ENCODE assay signal across 1 cellular context in the genomic region with DNA sequence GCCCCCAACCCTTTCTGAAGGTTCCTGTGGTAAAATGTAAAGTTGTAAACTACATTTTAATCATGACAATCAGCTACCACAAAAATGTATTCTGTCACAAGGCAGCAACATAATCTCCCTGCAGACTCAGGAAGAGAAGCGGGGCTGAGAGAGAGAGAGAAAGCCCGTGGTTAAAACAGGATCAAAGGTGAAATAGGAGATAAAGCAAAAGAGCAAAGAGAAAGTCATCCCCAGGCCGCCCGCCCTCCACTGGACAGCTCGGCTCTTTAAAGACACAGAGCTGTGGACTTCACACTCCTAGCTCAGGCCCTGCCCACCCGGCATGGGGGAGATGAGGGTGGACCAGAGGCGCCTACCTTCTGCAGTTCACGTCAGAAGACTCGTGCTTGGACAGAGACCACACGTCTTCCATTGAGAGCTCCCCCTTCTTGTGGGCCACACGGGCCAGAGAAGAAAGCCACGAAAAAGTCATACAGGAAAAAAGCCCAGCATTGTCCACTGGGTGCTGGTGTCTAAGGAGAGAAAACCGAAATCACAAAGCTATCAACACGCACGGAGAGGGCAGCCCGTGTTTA.
A peak's percentile ranks its signal among the peaks of the same experiment; 100 is the strongest.
TF ChIP-seq lines count a peak whose summit lies in the region.

No MANE protein-coding gene starts in this region.

TF ChIP-seq in K562, 482 proteins besides CTCF, POLR2A, EP300 and RAD21 (continued from another document and continues in another):
- TF ChIP-seq, protein P1, sequence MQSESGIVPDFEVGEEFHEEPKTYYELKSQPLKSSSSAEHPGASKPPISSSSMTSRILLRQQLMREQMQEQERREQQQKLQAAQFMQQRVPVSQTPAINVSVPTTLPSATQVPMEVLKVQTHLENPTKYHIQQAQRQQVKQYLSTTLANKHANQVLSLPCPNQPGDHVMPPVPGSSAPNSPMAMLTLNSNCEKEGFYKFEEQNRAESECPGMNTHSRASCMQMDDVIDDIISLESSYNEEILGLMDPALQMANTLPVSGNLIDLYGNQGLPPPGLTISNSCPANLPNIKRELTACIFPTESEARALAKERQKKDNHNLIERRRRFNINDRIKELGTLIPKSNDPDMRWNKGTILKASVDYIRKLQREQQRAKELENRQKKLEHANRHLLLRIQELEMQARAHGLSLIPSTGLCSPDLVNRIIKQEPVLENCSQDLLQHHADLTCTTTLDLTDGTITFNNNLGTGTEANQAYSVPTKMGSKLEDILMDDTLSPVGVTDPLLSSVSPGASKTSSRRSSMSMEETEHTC (IDR thresholded peaks at IDR 0.05), result peak; percentile 72; the same call in 1 of the 2 replicates
- TF ChIP-seq RB1 (IDR thresholded peaks at IDR 0.05; ENCODE audit: low read depth), result peak; percentile 27; the same call in 1 of the 2 replicates
- TF ChIP-seq ZNF347 (CRISPR knock-in tag; IDR thresholded peaks at IDR 0.05; ENCODE audit: low read depth), result no peak
- TF ChIP-seq, protein P2, sequence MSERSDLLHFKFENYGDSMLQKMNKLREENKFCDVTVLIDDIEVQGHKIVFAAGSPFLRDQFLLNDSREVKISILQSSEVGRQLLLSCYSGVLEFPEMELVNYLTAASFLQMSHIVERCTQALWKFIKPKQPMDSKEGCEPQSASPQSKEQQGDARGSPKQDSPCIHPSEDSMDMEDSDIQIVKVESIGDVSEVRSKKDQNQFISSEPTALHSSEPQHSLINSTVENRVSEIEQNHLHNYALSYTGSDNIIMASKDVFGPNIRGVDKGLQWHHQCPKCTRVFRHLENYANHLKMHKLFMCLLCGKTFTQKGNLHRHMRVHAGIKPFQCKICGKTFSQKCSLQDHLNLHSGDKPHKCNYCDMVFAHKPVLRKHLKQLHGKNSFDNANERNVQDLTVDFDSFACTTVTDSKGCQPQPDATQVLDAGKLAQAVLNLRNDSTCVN (CRISPR knock-in tag; IDR thresholded peaks at IDR 0.05), result no peak
- TF ChIP-seq, protein P3, sequence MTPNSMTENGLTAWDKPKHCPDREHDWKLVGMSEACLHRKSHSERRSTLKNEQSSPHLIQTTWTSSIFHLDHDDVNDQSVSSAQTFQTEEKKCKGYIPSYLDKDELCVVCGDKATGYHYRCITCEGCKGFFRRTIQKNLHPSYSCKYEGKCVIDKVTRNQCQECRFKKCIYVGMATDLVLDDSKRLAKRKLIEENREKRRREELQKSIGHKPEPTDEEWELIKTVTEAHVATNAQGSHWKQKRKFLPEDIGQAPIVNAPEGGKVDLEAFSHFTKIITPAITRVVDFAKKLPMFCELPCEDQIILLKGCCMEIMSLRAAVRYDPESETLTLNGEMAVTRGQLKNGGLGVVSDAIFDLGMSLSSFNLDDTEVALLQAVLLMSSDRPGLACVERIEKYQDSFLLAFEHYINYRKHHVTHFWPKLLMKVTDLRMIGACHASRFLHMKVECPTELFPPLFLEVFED (CRISPR knock-in tag; conservative IDR thresholded peaks at IDR 0.05), result 0 out of 2 replicates have a peak, but pooled peaks have one; percentile 15
- no peak for TF ChIP-seq FOXP1 (CRISPR knock-in tag; IDR thresholded peaks at IDR 0.05)
- TF ChIP-seq BMI1 (IDR thresholded peaks at IDR 0.05; ENCODE audit: low read length), result no peak
- peak; percentile 34; the same call in 1 of the 2 replicates for TF ChIP-seq C11orf30 (IDR thresholded peaks at IDR 0.05; ENCODE audit: low read depth)
- no peak; the same call in 1 of the 2 replicates for TF ChIP-seq MAFF (IDR thresholded peaks at IDR 0.05; ENCODE audit: low read length)
- no peak for TF ChIP-seq ZNF253 (CRISPR knock-in tag; conservative IDR thresholded peaks at IDR 0.05)
- peak; percentile 46; the same call in 1 of the 2 replicates for TF ChIP-seq LCOR (CRISPR knock-in tag; IDR thresholded peaks at IDR 0.05)
- peak; percentile 43; the same call in 1 of the 2 replicates for TF ChIP-seq FOXM1 (IDR thresholded peaks at IDR 0.05; ENCODE audit: low read depth)
- no peak for TF ChIP-seq FOXM1 (CRISPR knock-in tag; IDR thresholded peaks at IDR 0.05; ENCODE audit: low read depth)
- peak; percentile 68 for TF ChIP-seq NEUROD1 (IDR thresholded peaks at IDR 0.05; ENCODE audit: borderline replicate concordance, low read depth, low read length, partially characterized antibody)
- TF ChIP-seq CHD4 (IDR thresholded peaks at IDR 0.05; ENCODE audit: insufficient read depth, insufficient replicate concordance, low read depth, low read length, poor library complexity, severe bottlenecking), result no peak
- TF ChIP-seq CHD1 (IDR thresholded peaks at IDR 0.05; ENCODE audit: low read length), result no peak
- no peak for TF ChIP-seq CBX2 (IDR thresholded peaks at IDR 0.05; ENCODE audit: insufficient read depth, low read length, poor library complexity, severe bottlenecking)
- TF ChIP-seq MCM2 (IDR thresholded peaks at IDR 0.05; ENCODE audit: low read depth), result no peak
- TF ChIP-seq, protein P4, sequence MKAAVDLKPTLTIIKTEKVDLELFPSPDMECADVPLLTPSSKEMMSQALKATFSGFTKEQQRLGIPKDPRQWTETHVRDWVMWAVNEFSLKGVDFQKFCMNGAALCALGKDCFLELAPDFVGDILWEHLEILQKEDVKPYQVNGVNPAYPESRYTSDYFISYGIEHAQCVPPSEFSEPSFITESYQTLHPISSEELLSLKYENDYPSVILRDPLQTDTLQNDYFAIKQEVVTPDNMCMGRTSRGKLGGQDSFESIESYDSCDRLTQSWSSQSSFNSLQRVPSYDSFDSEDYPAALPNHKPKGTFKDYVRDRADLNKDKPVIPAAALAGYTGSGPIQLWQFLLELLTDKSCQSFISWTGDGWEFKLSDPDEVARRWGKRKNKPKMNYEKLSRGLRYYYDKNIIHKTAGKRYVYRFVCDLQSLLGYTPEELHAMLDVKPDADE (conservative IDR thresholded peaks at IDR 0.05; ENCODE audit: control insufficient read depth, low read depth, low read length), result no peak
- TF ChIP-seq POLR2AphosphoS2 (IDR thresholded peaks at IDR 0.05; ENCODE audit: low read length), result no peak
- TF ChIP-seq, protein P5, sequence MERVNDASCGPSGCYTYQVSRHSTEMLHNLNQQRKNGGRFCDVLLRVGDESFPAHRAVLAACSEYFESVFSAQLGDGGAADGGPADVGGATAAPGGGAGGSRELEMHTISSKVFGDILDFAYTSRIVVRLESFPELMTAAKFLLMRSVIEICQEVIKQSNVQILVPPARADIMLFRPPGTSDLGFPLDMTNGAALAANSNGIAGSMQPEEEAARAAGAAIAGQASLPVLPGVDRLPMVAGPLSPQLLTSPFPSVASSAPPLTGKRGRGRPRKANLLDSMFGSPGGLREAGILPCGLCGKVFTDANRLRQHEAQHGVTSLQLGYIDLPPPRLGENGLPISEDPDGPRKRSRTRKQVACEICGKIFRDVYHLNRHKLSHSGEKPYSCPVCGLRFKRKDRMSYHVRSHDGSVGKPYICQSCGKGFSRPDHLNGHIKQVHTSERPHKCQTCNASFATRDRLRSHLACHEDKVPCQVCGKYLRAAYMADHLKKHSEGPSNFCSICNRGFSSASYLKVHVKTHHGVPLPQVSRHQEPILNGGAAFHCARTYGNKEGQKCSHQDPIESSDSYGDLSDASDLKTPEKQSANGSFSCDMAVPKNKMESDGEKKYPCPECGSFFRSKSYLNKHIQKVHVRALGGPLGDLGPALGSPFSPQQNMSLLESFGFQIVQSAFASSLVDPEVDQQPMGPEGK (CRISPR knock-in tag; IDR thresholded peaks at IDR 0.05; ENCODE audit: borderline replicate concordance), result no peak
- no peak for TF ChIP-seq ZNF655 (CRISPR knock-in tag; IDR thresholded peaks at IDR 0.05)
- TF ChIP-seq PRMT5 (CRISPR knock-in tag; IDR thresholded peaks at IDR 0.05), result no peak
- TF ChIP-seq ZNF583 (CRISPR knock-in tag; IDR thresholded peaks at IDR 0.05), result no peak
- no peak for TF ChIP-seq ZNF699 (CRISPR knock-in tag; IDR thresholded peaks at IDR 0.05; ENCODE audit: insufficient replicate concordance)
- no peak for TF ChIP-seq EWSR1 (IDR thresholded peaks at IDR 0.05; ENCODE audit: borderline replicate concordance, low read depth, partially characterized antibody)
- peak; percentile 73 for TF ChIP-seq VEZF1 (CRISPR knock-in tag; IDR thresholded peaks at IDR 0.05)
- TF ChIP-seq, protein P6, sequence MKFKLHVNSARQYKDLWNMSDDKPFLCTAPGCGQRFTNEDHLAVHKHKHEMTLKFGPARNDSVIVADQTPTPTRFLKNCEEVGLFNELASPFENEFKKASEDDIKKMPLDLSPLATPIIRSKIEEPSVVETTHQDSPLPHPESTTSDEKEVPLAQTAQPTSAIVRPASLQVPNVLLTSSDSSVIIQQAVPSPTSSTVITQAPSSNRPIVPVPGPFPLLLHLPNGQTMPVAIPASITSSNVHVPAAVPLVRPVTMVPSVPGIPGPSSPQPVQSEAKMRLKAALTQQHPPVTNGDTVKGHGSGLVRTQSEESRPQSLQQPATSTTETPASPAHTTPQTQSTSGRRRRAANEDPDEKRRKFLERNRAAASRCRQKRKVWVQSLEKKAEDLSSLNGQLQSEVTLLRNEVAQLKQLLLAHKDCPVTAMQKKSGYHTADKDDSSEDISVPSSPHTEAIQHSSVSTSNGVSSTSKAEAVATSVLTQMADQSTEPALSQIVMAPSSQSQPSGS (CRISPR knock-in tag; IDR thresholded peaks at IDR 0.05), result no peak
- TF ChIP-seq SPI1 (IDR thresholded peaks at IDR 0.05; ENCODE audit: borderline replicate concordance, low read depth, low read length), result no peak
- no peak for TF ChIP-seq PBX2 (CRISPR knock-in tag; IDR thresholded peaks at IDR 0.05; ENCODE audit: low read depth)
- peak; percentile 27; the same call in 1 of the 2 replicates for TF ChIP-seq PBX2 (tag; conservative IDR thresholded peaks at IDR 0.05; ENCODE audit: low read depth)
- no peak for TF ChIP-seq RBM22 (IDR thresholded peaks at IDR 0.05; ENCODE audit: low read depth, low read length, poor library complexity, severe bottlenecking)
- no peak for TF ChIP-seq RUNX1 (IDR thresholded peaks at IDR 0.05; ENCODE audit: low read depth)
- TF ChIP-seq GTF2E2 (tag; IDR thresholded peaks at IDR 0.05), result no peak
- TF ChIP-seq, protein P7, sequence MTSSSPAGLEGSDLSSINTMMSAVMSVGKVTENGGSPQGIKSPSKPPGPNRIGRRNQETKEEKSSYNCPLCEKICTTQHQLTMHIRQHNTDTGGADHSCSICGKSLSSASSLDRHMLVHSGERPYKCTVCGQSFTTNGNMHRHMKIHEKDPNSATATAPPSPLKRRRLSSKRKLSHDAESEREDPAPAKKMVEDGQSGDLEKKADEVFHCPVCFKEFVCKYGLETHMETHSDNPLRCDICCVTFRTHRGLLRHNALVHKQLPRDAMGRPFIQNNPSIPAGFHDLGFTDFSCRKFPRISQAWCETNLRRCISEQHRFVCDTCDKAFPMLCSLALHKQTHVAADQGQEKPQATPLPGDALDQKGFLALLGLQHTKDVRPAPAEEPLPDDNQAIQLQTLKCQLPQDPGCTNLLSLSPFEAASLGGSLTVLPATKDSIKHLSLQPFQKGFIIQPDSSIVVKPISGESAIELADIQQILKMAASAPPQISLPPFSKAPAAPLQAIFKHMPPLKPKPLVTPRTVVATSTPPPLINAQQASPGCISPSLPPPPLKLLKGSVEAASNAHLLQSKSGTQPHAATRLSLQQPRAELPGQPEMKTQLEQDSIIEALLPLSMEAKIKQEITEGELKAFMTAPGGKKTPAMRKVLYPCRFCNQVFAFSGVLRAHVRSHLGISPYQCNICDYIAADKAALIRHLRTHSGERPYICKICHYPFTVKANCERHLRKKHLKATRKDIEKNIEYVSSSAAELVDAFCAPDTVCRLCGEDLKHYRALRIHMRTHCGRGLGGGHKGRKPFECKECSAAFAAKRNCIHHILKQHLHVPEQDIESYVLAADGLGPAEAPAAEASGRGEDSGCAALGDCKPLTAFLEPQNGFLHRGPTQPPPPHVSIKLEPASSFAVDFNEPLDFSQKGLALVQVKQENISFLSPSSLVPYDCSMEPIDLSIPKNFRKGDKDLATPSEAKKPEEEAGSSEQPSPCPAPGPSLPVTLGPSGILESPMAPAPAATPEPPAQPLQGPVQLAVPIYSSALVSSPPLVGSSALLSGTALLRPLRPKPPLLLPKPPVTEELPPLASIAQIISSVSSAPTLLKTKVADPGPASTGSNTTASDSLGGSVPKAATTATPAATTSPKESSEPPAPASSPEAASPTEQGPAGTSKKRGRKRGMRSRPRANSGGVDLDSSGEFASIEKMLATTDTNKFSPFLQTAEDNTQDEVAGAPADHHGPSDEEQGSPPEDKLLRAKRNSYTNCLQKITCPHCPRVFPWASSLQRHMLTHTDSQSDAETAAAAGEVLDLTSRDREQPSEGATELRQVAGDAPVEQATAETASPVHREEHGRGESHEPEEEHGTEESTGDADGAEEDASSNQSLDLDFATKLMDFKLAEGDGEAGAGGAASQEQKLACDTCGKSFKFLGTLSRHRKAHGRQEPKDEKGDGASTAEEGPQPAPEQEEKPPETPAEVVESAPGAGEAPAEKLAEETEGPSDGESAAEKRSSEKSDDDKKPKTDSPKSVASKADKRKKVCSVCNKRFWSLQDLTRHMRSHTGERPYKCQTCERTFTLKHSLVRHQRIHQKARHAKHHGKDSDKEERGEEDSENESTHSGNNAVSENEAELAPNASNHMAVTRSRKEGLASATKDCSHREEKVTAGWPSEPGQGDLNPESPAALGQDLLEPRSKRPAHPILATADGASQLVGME (CRISPR knock-in tag; IDR thresholded peaks at IDR 0.05), result no peak
